Comparison of ENCODE assay signal across 12 cellular contexts in the genomic region with DNA sequence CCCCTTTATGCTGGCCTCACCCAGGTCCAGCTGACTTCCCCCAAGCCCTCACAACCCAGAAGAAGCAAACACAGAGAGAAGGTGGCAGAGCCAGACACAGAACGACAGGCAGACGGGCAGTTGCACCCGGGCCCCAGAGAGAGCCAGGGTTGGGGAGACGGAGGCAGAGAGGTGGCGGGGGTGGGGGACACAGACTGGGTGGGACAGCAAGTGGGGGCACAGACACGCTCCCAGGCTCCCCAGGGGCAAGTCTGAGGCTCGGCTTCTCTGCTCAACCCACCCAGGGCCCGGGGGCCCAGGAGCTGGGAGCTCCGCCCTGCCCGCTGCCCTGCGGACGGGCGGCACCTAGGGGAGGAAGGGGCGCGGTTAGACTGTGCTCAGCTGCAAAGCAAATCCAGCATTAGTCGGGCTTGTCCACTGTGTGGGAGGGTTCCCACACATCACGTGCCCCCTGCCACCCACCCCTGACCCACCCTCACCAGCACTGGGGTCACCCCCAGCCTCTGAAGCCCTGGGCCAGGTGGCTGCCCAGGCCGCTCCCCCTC. TPM values are rescaled to one million over a fixed set of nuclear protein-coding genes. Genes with fewer than 3 reads are reported as not detected.
DNase-seq lines count a peak whose midpoint lies in the region; ATAC-seq and TF ChIP-seq lines count a peak whose summit lies in the region.
"Had no signal": no experiment of that assay in that cellular context is flagged by ENCODE, and none has a peak within 500 bp of the region (broad histone marks: within the 10 kb centered on the region; RNA-seq: fewer than 3 reads in every experiment).

No MANE protein-coding gene starts in this region.

- no peak for TF ChIP-seq CTCF in CD8-positive, alpha-beta T cell (IDR thresholded peaks at IDR 0.05)
- no peak for TF ChIP-seq CTCF in coronary artery (IDR thresholded peaks at IDR 0.05)
- TF ChIP-seq CTCF in nephron (IDR thresholded peaks at IDR 0.05; ENCODE audit: unreplicated experiment in 3 of 3), result no peak

- peaks cover 31% of the 10 kb centered on the region for H3K4me1 ChIP-seq in CD8-positive, alpha-beta T cell (ENCODE audit: insufficient read depth, low read length)
- H3K4me1 ChIP-seq: breast epithelium had no signal

- no peaks in the 10 kb centered on the region for H3K9me3 ChIP-seq in CD8-positive, alpha-beta T cell (ENCODE audit: low read length)
- H3K9me3 ChIP-seq in T-helper 17 cell (ENCODE audit: control insufficient read depth, low read length, poor library complexity, severe bottlenecking), result no peaks in the 10 kb centered on the region
- H3K9me3 ChIP-seq: breast epithelium had no signal

- intact Hi-C loops in CD8-positive, alpha-beta T cell (cut with DNase I, micrococcal nuclease), result loop anchor here in 1 of 2 experiments (1.0 kb wide), 2 partner anchors 19 to 30 kb away; no protein-coding TSS in a partner anchor

- H3K36me3 ChIP-seq in CD8-positive, alpha-beta T cell (ENCODE audit: insufficient read depth, low read length), result peaks cover 4% of the 10 kb centered on the region

- H3K36me3 Mint-ChIP-seq in CD8-positive, alpha-beta T cell, result peaks cover 32% of the 10 kb centered on the region
- peaks cover 6% of the 10 kb centered on the region for H3K36me3 Mint-ChIP-seq in T-helper 17 cell (ENCODE audit: low read depth)
- H3K36me3 Mint-ChIP-seq in nephron (ENCODE audit: low read depth), result peaks cover 37% of the 10 kb centered on the region

- peak in 5 of 7 experiments; percentile 19 to 71 (median 42) for DNase-seq in CD8-positive, alpha-beta T cell
- DNase-seq in T-helper 17 cell (no peak), coronary artery (ENCODE audit: low spot score) (no peak), NCI-H524 (lab: John Stamatoyannopoulos, UW) (no peak)
- DNase-seq: NCI-H1092 treated with DMSO at 0.1 percent for 48 hours, WERI-Rb-1 had no signal

- H3K9me3 Mint-ChIP-seq in CD8-positive, alpha-beta T cell, result no peaks in the 10 kb centered on the region
- H3K9me3 Mint-ChIP-seq in nephron, result no peaks in the 10 kb centered on the region

- H3K4me1 Mint-ChIP-seq in CD8-positive, alpha-beta T cell (ENCODE audit: low read depth), result peaks cover 23% of the 10 kb centered on the region
- H3K4me1 Mint-ChIP-seq in T-helper 17 cell (peaks cover 30% of the 10 kb centered on the region), nephron (peaks cover 31% of the 10 kb centered on the region)

- CTCF ChIA-PET in CD8-positive, alpha-beta T cell (lab: Charles Lee), result interaction anchor here (1.7 kb wide), 1 partner anchor 181 kb away, joined by 4 read pairs; no protein-coding TSS in a partner anchor

- POLR2A ChIA-PET in CD8-positive, alpha-beta T cell (lab: Charles Lee), result interaction anchor here (0.7 to 1.0 kb wide), 2 partner anchors 31 to 1280 kb away, joined by 3 to 5 read pairs; a partner anchor contains a TSS

- no peaks in the 10 kb centered on the region for H3K27me3 ChIP-seq in CD8-positive, alpha-beta T cell (ENCODE audit: insufficient read depth, low read length)
- H3K27me3 ChIP-seq: breast epithelium had no signal

- peak overlapping the region; percentile 86 for H3K4me3 Mint-ChIP-seq in CD8-positive, alpha-beta T cell
- H3K4me3 Mint-ChIP-seq in T-helper 17 cell, result peak overlapping the region; percentile 93
- H3K4me3 Mint-ChIP-seq in nephron, result no peak overlapping the region

- no peaks in the 10 kb centered on the region for H3K27me3 Mint-ChIP-seq in CD8-positive, alpha-beta T cell (ENCODE audit: low read depth)
- H3K27me3 Mint-ChIP-seq in T-helper 17 cell, result no peaks in the 10 kb centered on the region
- no peaks in the 10 kb centered on the region for H3K27me3 Mint-ChIP-seq in nephron (ENCODE audit: low read depth)

- peak; percentile 72 for ATAC-seq in CD8-positive, alpha-beta T cell
- ATAC-seq in T-helper 17 cell (peak; percentile 81), HG03097 (IDR thresholded peaks at IDR 0.05; ENCODE audit: low FRiP score, unreplicated experiment) (no peak), HG03108 (IDR thresholded peaks at IDR 0.05; ENCODE audit: unreplicated experiment) (no peak), HG03442 (IDR thresholded peaks at IDR 0.05; ENCODE audit: unreplicated experiment) (no peak)

- H3K27ac Mint-ChIP-seq in CD8-positive, alpha-beta T cell, result peak overlapping the region; percentile 84
- H3K27ac Mint-ChIP-seq in T-helper 17 cell (peak overlapping the region; percentile 93), nephron (peak overlapping the region; percentile 56 to 94 (median 85))

- H3K4me3 ChIP-seq in CD8-positive, alpha-beta T cell (ENCODE audit: low read depth, low read length), result peak overlapping the region; percentile 44
- peak overlapping the region; percentile 47 for H3K4me3 ChIP-seq in coronary artery
- H3K4me3 ChIP-seq: lung had no signal

- H3K27ac ChIP-seq in CD8-positive, alpha-beta T cell (ENCODE audit: low read depth, low read length), result peak overlapping the region; percentile 53
- H3K27ac ChIP-seq in coronary artery, result peak overlapping the region in 1 of 2 donors; percentile 41
- H3K27ac ChIP-seq: WERI-Rb-1 had no signal

RNA-seq across cellular contexts. Expression of a gene that starts 31.3 kb away (rescaled TPM):
- total RNA-seq in CD8-positive, alpha-beta T cell, result 1 to 10 TPM in 1 of 2 experiments, under 1 TPM in 1; 0.60 to 1.6 TPM
- 1 to 10 TPM; 1.5 to 1.9 TPM for total RNA-seq in T-helper 17 cell

RNA-seq across cellular contexts. Expression of a gene that starts 38.3 kb away (rescaled TPM):
- 10 to 100 TPM; 19.9 to 20.5 TPM for total RNA-seq in CD8-positive, alpha-beta T cell
- total RNA-seq in T-helper 17 cell, result 10 to 100 TPM; 14.9 to 30.8 TPM

RNA-seq across cellular contexts. Expression of a gene that starts 50.1 kb away (rescaled TPM):
- total RNA-seq in CD8-positive, alpha-beta T cell, result 10 to 100 TPM; 37.0 to 40.8 TPM
- total RNA-seq in T-helper 17 cell, result 10 to 100 TPM; 35.2 to 38.5 TPM

Comparison
In these comparisons a context has a peak if more than half of its experiments do, and no peak if none do; other contexts are left out.
1. ATAC-seq: peak in CD8-positive, alpha-beta T cell (single experiment) and T-helper 17 cell (single experiment); none in HG03097 (single experiment), HG03108 (single experiment) and HG03442 (single experiment).
2. DNase-seq: peak in CD8-positive, alpha-beta T cell (5 of 7); none in T-helper 17 cell (0 of 3), coronary artery (single experiment) and NCI-H524 (0 of 2).
3. H3K4me3 Mint-ChIP-seq: peak in CD8-positive, alpha-beta T cell (single experiment) and T-helper 17 cell (single experiment); none in nephron (0 of 3).
4. Peak in every context shown above with its lines, with median percentiles within 50 percentile points of each other: H3K27ac Mint-ChIP-seq.